ENCODE assay signal across 9 cellular contexts in genomic region chr2:9655441-9656269, GRCh38. TPM values are rescaled to one million over a fixed set of nuclear protein-coding genes. Genes with fewer than 3 reads are reported as not detected.
DNase-seq lines count a peak whose midpoint lies in the region; ATAC-seq and TF ChIP-seq lines count a peak whose summit lies in the region.
"Had no signal": no experiment of that assay in that cellular context is flagged by ENCODE, and none has a peak within 500 bp of the region (broad histone marks: within the 10 kb centered on the region; RNA-seq: fewer than 3 reads in every experiment).

No MANE protein-coding gene starts in this region.

- peak; percentile 61 for DNase-seq in activated naive CD4-positive, alpha-beta T cell treated with anti-CD3 and anti-CD28 coated beads for 36 hours
- DNase-seq in activated naive CD4-positive, alpha-beta T cell (lab: John Stamatoyannopoulos, UW), result no peak
- peak; percentile 85 for DNase-seq in T-helper 2 cell treated with Interferon-gamma antibody and Interleukin-4, amounts not matched to agents 5 μg/mL and 100 μg/mL, for 36 hours (ENCODE audit: low spot score)
- peak; percentile 80 for DNase-seq in fibroblast of villous mesenchyme (ENCODE audit: low read depth)
- DNase-seq in stromal cell of bone marrow (ENCODE audit: low read depth), result peak; percentile 60
- no peak for DNase-seq in SW480 (ENCODE audit: low spot score)
- DNase-seq in left ventricle myocardium superior, result no peak
- DNase-seq in NCI-H526 (lab: John Stamatoyannopoulos, UW), result no peak

- H3K27me3 Mint-ChIP-seq in activated naive CD4-positive, alpha-beta T cell treated with anti-CD3 and anti-CD28 coated beads for 36 hours (ENCODE audit: low read depth), result no peaks in the 10 kb centered on the region
- no peaks in the 10 kb centered on the region for H3K27me3 Mint-ChIP-seq in T-helper 2 cell treated with Interferon-gamma antibody and Interleukin-4, amounts not matched to agents 5 μg/mL and 100 μg/mL, for 36 hours (ENCODE audit: low read depth)
- H3K27me3 Mint-ChIP-seq: B cell had no signal

- no peak overlapping the region for H3K4me3 Mint-ChIP-seq in activated naive CD4-positive, alpha-beta T cell treated with anti-CD3 and anti-CD28 coated beads for 36 hours
- H3K4me3 Mint-ChIP-seq in T-helper 2 cell treated with Interferon-gamma antibody and Interleukin-4, amounts not matched to agents 5 μg/mL and 100 μg/mL, for 36 hours, result peak overlapping the region; percentile 54
- H3K4me3 Mint-ChIP-seq: B cell had no signal

- intact Hi-C loops in activated naive CD4-positive, alpha-beta T cell treated with anti-CD3 and anti-CD28 coated beads for 36 hours (cut with micrococcal nuclease), result loop anchor here (1.0 to 2.0 kb wide), 6 partner anchors 24 to 103 kb away; no protein-coding TSS in a partner anchor
- intact Hi-C loops in left ventricle myocardium superior (cut with micrococcal nuclease), result no loop called here

- peaks cover 19% of the 10 kb centered on the region for H3K4me1 Mint-ChIP-seq in activated naive CD4-positive, alpha-beta T cell treated with anti-CD3 and anti-CD28 coated beads for 36 hours (ENCODE audit: low read depth)
- H3K4me1 Mint-ChIP-seq in T-helper 2 cell treated with Interferon-gamma antibody and Interleukin-4, amounts not matched to agents 5 μg/mL and 100 μg/mL, for 36 hours (ENCODE audit: low read depth), result peaks cover 50% of the 10 kb centered on the region

- CTCF ChIA-PET in activated naive CD4-positive, alpha-beta T cell treated with anti-CD3 and anti-CD28 coated beads for 36 hours (lab: Charles Lee), result interaction anchor here (0.6 kb wide), 1 partner anchor 158 kb away, joined by 3 read pairs; no protein-coding TSS in a partner anchor

- H3K36me3 Mint-ChIP-seq in activated naive CD4-positive, alpha-beta T cell treated with anti-CD3 and anti-CD28 coated beads for 36 hours (ENCODE audit: low read depth), result no peaks in the 10 kb centered on the region
- peaks cover 7% of the 10 kb centered on the region for H3K36me3 Mint-ChIP-seq in T-helper 2 cell treated with Interferon-gamma antibody and Interleukin-4, amounts not matched to agents 5 μg/mL and 100 μg/mL, for 36 hours (ENCODE audit: low read depth)

- H3K4me3 ChIP-seq in fibroblast of villous mesenchyme (ENCODE audit: low read depth, low read length), result no peak overlapping the region

- no peak for TF ChIP-seq CTCF in fibroblast of villous mesenchyme (IDR thresholded peaks at IDR 0.05; ENCODE audit: insufficient read depth, low read depth, low read length)

- ATAC-seq in left ventricle myocardium superior, result no peak

- no peaks in the 10 kb centered on the region for H3K9me3 Mint-ChIP-seq in activated naive CD4-positive, alpha-beta T cell treated with anti-CD3 and anti-CD28 coated beads for 36 hours
- H3K9me3 Mint-ChIP-seq in T-helper 2 cell treated with Interferon-gamma antibody and Interleukin-4, amounts not matched to agents 5 μg/mL and 100 μg/mL, for 36 hours, result peaks cover 9% of the 10 kb centered on the region

- H3K27ac Mint-ChIP-seq in activated naive CD4-positive, alpha-beta T cell treated with anti-CD3 and anti-CD28 coated beads for 36 hours, result peak overlapping the region; percentile 74
- peak overlapping the region; percentile 89 for H3K27ac Mint-ChIP-seq in T-helper 2 cell treated with Interferon-gamma antibody and Interleukin-4, amounts not matched to agents 5 μg/mL and 100 μg/mL, for 36 hours
- H3K27ac Mint-ChIP-seq: B cell had no signal

RNA-seq across cellular contexts. Expression of gene YWHAQ, which starts 24.9 kb away (rescaled TPM):
- 100 to 1,000 TPM; 248 to 261 TPM for total RNA-seq in activated naive CD4-positive, alpha-beta T cell treated with anti-CD3 and anti-CD28 coated beads for 36 hours
- total RNA-seq in fibroblast of villous mesenchyme, result 260 and 283 TPM in 2 replicates
- total RNA-seq in left ventricle myocardium superior, result 119 TPM

Comparison
In these comparisons a context has a peak if more than half of its experiments do, and no peak if none do; other contexts are left out.
1. DNase-seq: peak in activated naive CD4-positive, alpha-beta T cell treated with anti-CD3 and anti-CD28 coated beads for 36 hours (single experiment), T-helper 2 cell treated with Interferon-gamma antibody and Interleukin-4, amounts not matched to agents 5 μg/mL and 100 μg/mL, for 36 hours (single experiment), fibroblast of villous mesenchyme (single experiment) and stromal cell of bone marrow (single experiment); none in activated naive CD4-positive, alpha-beta T cell (0 of 4), SW480 (single experiment), left ventricle myocardium superior (single experiment) and NCI-H526 (0 of 2).